In genomic region chrX:96713303-96713702, GRCh38 we compare ENCODE assay signal across 21 cellular contexts. TPM values are rescaled to one million over a fixed set of nuclear protein-coding genes. Genes with fewer than 3 reads are reported as not detected.
A peak's percentile ranks its signal among the peaks of the same experiment; 100 is the strongest.
DNase-seq lines count a peak whose midpoint lies in the region; ATAC-seq and TF ChIP-seq lines count a peak whose summit lies in the region.
"Had no signal": no experiment of that assay in that cellular context is flagged by ENCODE, and none has a peak within 500 bp of the region (broad histone marks: within the 10 kb centered on the region; RNA-seq: fewer than 3 reads in every experiment).

No MANE protein-coding gene starts in this region.

- BruUV-seq in PC-3 (replicated peaks; lab: Mats Ljungman, UMichigan) = no TSS peak

- no peaks in the 10 kb centered on the region for H3K27me3 Mint-ChIP-seq in type B pancreatic cell

- DNase-seq in DMS153 (lab: John Stamatoyannopoulos, UW) = peak; percentile 7
- DNase-seq in DMS153 treated with DMSO at 0.1 percent for 48 hours (lab: John Stamatoyannopoulos, UW; ENCODE audit: unreplicated experiment) = no peak
- DNase-seq in PC-3 = peak; percentile 40
- DNase-seq in type B pancreatic cell (ENCODE audit: extremely low spot score, unreplicated experiment) = no peak
- DNase-seq in NCI-H2171 (lab: John Stamatoyannopoulos, UW) = no peak
- DNase-seq in activated CD8-positive, alpha-beta memory T cell treated with anti-CD3 and anti-CD28 coated beads, Interleukin-2, amount 50 U/mL, for 4 hours = no peak
- DNase-seq: DMS 273 treated with DMSO at 0.1 percent for 48 hours, KG1, NCI-H1417 treated with DMSO at 0.1 percent for 48 hours, NCI-H187 treated with DMSO at 0.1 percent for 48 hours, NCI-H2171 treated with DMSO at 0.1 percent for 48 hours, NCI-H446 treated with DMSO at 0.1 percent for 48 hours, NCI-H82, OCI-M1, RPMI8226, SHP77 treated with DMSO at 0.1 percent for 48 hours, SK-N-SH had no signal

- H3K36me3 Mint-ChIP-seq in type B pancreatic cell = peaks cover 3% of the 10 kb centered on the region

- CTCF ChIA-PET in PC-3 (lab: Charles Lee) = no interaction called here

- peak overlapping the region; percentile 28 for H3K27ac Mint-ChIP-seq in type B pancreatic cell

- H3K9me3 ChIP-seq in PC-3 (ENCODE audit: low read length) (no peaks in the 10 kb centered on the region), liver (ENCODE audit: control insufficient read depth in 4 of 4, low read length in 3 of 4) (no peaks in the 10 kb centered on the region)
- H3K9me3 ChIP-seq: SK-N-SH had no signal

- ATAC-seq in PC-3 = peak; percentile 28; the same call in 1 of the 2 replicates
- ATAC-seq in GM18909 (IDR thresholded peaks at IDR 0.05; ENCODE audit: poor library complexity, unreplicated experiment) = no peak

- peaks cover 41% of the 10 kb centered on the region for H3K79me2 ChIP-seq in PC-3 (ENCODE audit: low read length)

- intact Hi-C loops in PC-3 (cut with micrococcal nuclease) = loop anchor here (10.0 kb wide), 2 partner anchors 239 to 309 kb away; no protein-coding TSS in a partner anchor

- no peak overlapping the region for H3K4me2 ChIP-seq in PC-3 (ENCODE audit: low read length)
- H3K4me2 ChIP-seq: SK-N-SH had no signal

- H3K27me3 ChIP-seq in PC-3 (ENCODE audit: low read length) (no peaks in the 10 kb centered on the region), liver (ENCODE audit: control insufficient read depth in 4 of 4, insufficient read depth in 4 of 4, low read length in 3 of 4) (no peaks in the 10 kb centered on the region)

- POLR2A ChIA-PET in PC-3 (lab: Charles Lee; ENCODE audit: unreplicated experiment) = no interaction called here

- H3K9me3 Mint-ChIP-seq in type B pancreatic cell = no peaks in the 10 kb centered on the region
- H3K9me3 Mint-ChIP-seq: CD14-positive monocyte had no signal

- H3K9ac ChIP-seq in PC-3 (ENCODE audit: low read length) (no peak overlapping the region), liver (ENCODE audit: low read depth in 1 of 2, low read length in 2 of 2) (no peak overlapping the region)
- H3K9ac ChIP-seq: SK-N-SH had no signal

- H4K20me1 ChIP-seq in PC-3 (ENCODE audit: low read length) = no peaks in the 10 kb centered on the region

- no peak for TF ChIP-seq RAD21 in liver (IDR thresholded peaks at IDR 0.05)

- no peaks in the 10 kb centered on the region for H3F3A ChIP-seq in PC-3 (ENCODE audit: low read length, unreplicated experiment)

- no peaks in the 10 kb centered on the region for H3K9me2 ChIP-seq in PC-3 (replicated peaks; ENCODE audit: low read length)
- H3K9me2 ChIP-seq: SK-N-SH had no signal

- H3K4me3 Mint-ChIP-seq in type B pancreatic cell = no peak overlapping the region
- H3K4me3 Mint-ChIP-seq: CD14-positive monocyte had no signal

- peaks cover 26% of the 10 kb centered on the region for H3K4me1 ChIP-seq in PC-3 (ENCODE audit: insufficient read depth, low read length)
- H3K4me1 ChIP-seq in liver (ENCODE audit: control insufficient read depth in 4 of 4, insufficient read depth in 4 of 4, low read length in 3 of 4) = peaks cover 0 to 6% (median 2%) of the 10 kb centered on the region in 4 donors

- H3K36me3 ChIP-seq in PC-3 (ENCODE audit: low read depth, low read length) (no peaks in the 10 kb centered on the region), liver (ENCODE audit: control insufficient read depth in 4 of 4, insufficient read depth in 3 of 4, low read depth in 1 of 4, low read length in 3 of 4) (no peaks in the 10 kb centered on the region)

- TF ChIP-seq CTCF in PC-3 (conservative IDR thresholded peaks at IDR 0.05; ENCODE audit: low read depth, low read length) (no peak), liver (IDR thresholded peaks at IDR 0.05; ENCODE audit: low read depth, low read length, missing input control) (no peak), type B pancreatic cell (conservative IDR thresholded peaks at IDR 0.05) (no peak)

- H3K4me1 Mint-ChIP-seq in type B pancreatic cell (ENCODE audit: unreplicated experiment) = peaks cover 13% of the 10 kb centered on the region

- no peak overlapping the region for H2AFZ ChIP-seq in PC-3 (ENCODE audit: low read length)

- no peak overlapping the region for H3K4me3 ChIP-seq in PC-3 (ENCODE audit: low read length)
- no peak overlapping the region for H3K4me3 ChIP-seq in liver (ENCODE audit: low read depth in 1 of 3, low read length in 3 of 3)

- H3K27ac ChIP-seq in PC-3 (ENCODE audit: low read length) (no peak overlapping the region), liver (ENCODE audit: low read depth in 1 of 2, low read length in 2 of 2) (no peak overlapping the region)
- H3K27ac ChIP-seq: 22Rv1 had no signal

TF ChIP-seq in liver, 16 proteins besides CTCF, POLR2A, EP300 and RAD21:
- TF ChIP-seq TAF1 (conservative IDR thresholded peaks at IDR 0.05) (no peak), ZBTB33 (IDR thresholded peaks at IDR 0.05) (no peak), JUND (IDR thresholded peaks at IDR 0.05) (no peak), HNF4G (IDR thresholded peaks at IDR 0.05) (peak; percentile 33), HNF4A (conservative IDR thresholded peaks at IDR 0.05) (peak; percentile 72 to 81), NR2F2 (IDR thresholded peaks at IDR 0.05) (no peak), FOXA1 (IDR thresholded peaks at IDR 0.05) (no peak), SP1 (IDR thresholded peaks at IDR 0.05) (peak; percentile 45), FOXA2 (IDR thresholded peaks at IDR 0.05) (peak; percentile 51), RXRA (IDR thresholded peaks at IDR 0.05) (peak in 1 of 2 donors; percentile 31)
TF ChIP-seq in liver: peak in this region for 5.

RNA-seq across cellular contexts. Expression of gene DIAPH2, which starts 28.7 kb away (rescaled TPM):
- total RNA-seq in PC-3 (2014; rRNA removed) = 15.1 and 19.6 TPM in 2 replicates
- 10 to 100 TPM in 1 of 2 donors, 1 to 10 TPM in 1; 5.1 to 16.6 TPM for total RNA-seq in liver
- polyA plus RNA-seq in liver = 1 to 10 TPM; 2.7 to 5.5 TPM
- total RNA-seq in type B pancreatic cell (ENCODE audit: low replicate concordance) = 17.7 and 18.9 TPM in 2 replicates

Comparison
In these comparisons a context has a peak if more than half of its experiments do, and no peak if none do; other contexts are left out.
1. DNase-seq: peak in DMS153 (single experiment) and PC-3 (single experiment); none in DMS153 treated with DMSO at 0.1 percent for 48 hours (single experiment), type B pancreatic cell (single experiment), NCI-H2171 (single experiment) and activated CD8-positive, alpha-beta memory T cell treated with anti-CD3 and anti-CD28 coated beads, Interleukin-2, amount 50 U/mL, for 4 hours (single experiment).